In genomic region chr2:101881131-101881530, GRCh38 we compare ENCODE assay signal across 23 cellular contexts.
DNase-seq lines count a peak whose midpoint lies in the region; ATAC-seq and TF ChIP-seq lines count a peak whose summit lies in the region.
"Had no signal": no experiment of that assay in that cellular context is flagged by ENCODE, and none has a peak within 500 bp of the region (broad histone marks: within the 10 kb centered on the region; RNA-seq: fewer than 3 reads in every experiment).

No MANE protein-coding gene starts in this region.

- no peaks in the 10 kb centered on the region for H3K9me3 Mint-ChIP-seq in stimulated activated naive CD8-positive, alpha-beta T cell treated with anti-CD3 and anti-CD28 coated beads, Interleukin-15, Interleukin-2, amounts not matched to agents 100 ng/mL and 50 ng/mL, for 24 hours

- no peak for ATAC-seq in stimulated activated naive CD8-positive, alpha-beta T cell treated with anti-CD3 and anti-CD28 coated beads, Interleukin-15, Interleukin-2, amounts not matched to agents 100 U/mL and 50 U/mL, for 24 hours
- ATAC-seq in GM21786 (IDR thresholded peaks at IDR 0.05; ENCODE audit: unreplicated experiment) (no peak), GM19328 (IDR thresholded peaks at IDR 0.05; ENCODE audit: unreplicated experiment) (no peak)
- ATAC-seq: GM12878, HCT116, SK-N-SH treated with all-trans-retinoic acid at 6 μM for 48 hours had no signal

- POLR2A ChIA-PET in PC-9 (lab: Charles Lee; ENCODE audit: unreplicated experiment), result no interaction called here

- H3K4me3 ChIP-seq in PC-9, result no peak overlapping the region
- H3K4me3 ChIP-seq: GM12878 had no signal

- H3K27ac Mint-ChIP-seq in stimulated activated naive CD8-positive, alpha-beta T cell treated with anti-CD3 and anti-CD28 coated beads, Interleukin-15, Interleukin-2, amounts not matched to agents 100 ng/mL and 50 ng/mL, for 24 hours, result peak overlapping the region; percentile 29

- peaks cover 41% of the 10 kb centered on the region for H3K36me3 Mint-ChIP-seq in stimulated activated naive CD8-positive, alpha-beta T cell treated with anti-CD3 and anti-CD28 coated beads, Interleukin-15, Interleukin-2, amounts not matched to agents 100 ng/mL and 50 ng/mL, for 24 hours (ENCODE audit: low read depth)

- H3K27me3 ChIP-seq in PC-9 (ENCODE audit: insufficient read depth, low read depth), result no peaks in the 10 kb centered on the region
- H3K27me3 ChIP-seq: BE2C had no signal

- no peak overlapping the region for H2AFZ ChIP-seq in PC-9

- peaks cover 6% of the 10 kb centered on the region; the same call in 1 of the 2 replicates for H3K79me2 ChIP-seq in PC-9 (ENCODE audit: low read depth)

- peaks cover 7% of the 10 kb centered on the region for H3K4me1 Mint-ChIP-seq in stimulated activated naive CD8-positive, alpha-beta T cell treated with anti-CD3 and anti-CD28 coated beads, Interleukin-15, Interleukin-2, amounts not matched to agents 100 ng/mL and 50 ng/mL, for 24 hours (ENCODE audit: low read depth)

- peaks cover 9% of the 10 kb centered on the region; the same call in 1 of the 2 replicates for H3K4me1 ChIP-seq in PC-9 (replicated peaks; ENCODE audit: insufficient read depth)
- H3K4me1 ChIP-seq: BE2C had no signal

- H3K9me2 ChIP-seq in PC-9 (ENCODE audit: insufficient read depth), result no peaks in the 10 kb centered on the region

- H3K4me3 Mint-ChIP-seq in stimulated activated naive CD8-positive, alpha-beta T cell treated with anti-CD3 and anti-CD28 coated beads, Interleukin-15, Interleukin-2, amounts not matched to agents 100 ng/mL and 50 ng/mL, for 24 hours, result no peak overlapping the region

- CTCF ChIA-PET in PC-9 (lab: Charles Lee), result no interaction called here

- no peaks in the 10 kb centered on the region for H3K27me3 Mint-ChIP-seq in stimulated activated naive CD8-positive, alpha-beta T cell treated with anti-CD3 and anti-CD28 coated beads, Interleukin-15, Interleukin-2, amounts not matched to agents 100 ng/mL and 50 ng/mL, for 24 hours

- DNase-seq in stimulated activated naive CD8-positive, alpha-beta T cell treated with anti-CD3 and anti-CD28 coated beads, Interleukin-15, Interleukin-2, amounts not matched to agents 100 U/mL and 50 U/mL, for 24 hours, result no peak
- DNase-seq in PC-9, result peak in 1 of 2 experiments; percentile 51
- DNase-seq in epithelial cell of prostate (ENCODE audit: low read depth, low spot score), result no peak
- DNase-seq in NK-92 treated with Interleukin-12 subunit alpha and Interleukin-12 subunit beta, amount 100 ng/mL, for 24 hours (lab: John Stamatoyannopoulos, UW), result no peak
- no peak for DNase-seq in effector CD8-positive, alpha-beta T cell (lab: John Stamatoyannopoulos, UW)
- DNase-seq: 8988T, BE2C, DMS79, KG1, MV-4-11, NCI-H1105 treated with DMSO at 0.1 percent for 48 hours, NCI-H1694, NCI-H2081, NCI-H2171, NCI-H526, RPMI8226, SHP77 treated with DMSO at 0.1 percent for 48 hours had no signal

- peaks cover 3% of the 10 kb centered on the region; the same call in 1 of the 2 replicates for H4K20me1 ChIP-seq in PC-9 (ENCODE audit: insufficient read depth)

- H3K4me2 ChIP-seq in PC-9, result 0 out of 2 replicates have a peak overlapping the region, but pooled peaks have one; percentile 8

- H3K36me3 ChIP-seq in PC-9 (ENCODE audit: low read depth), result peaks cover 56% of the 10 kb centered on the region
- H3K36me3 ChIP-seq: BE2C had no signal

- no peaks in the 10 kb centered on the region for H3K9me3 ChIP-seq in PC-9 (ENCODE audit: insufficient read depth, low read depth)
- H3K9me3 ChIP-seq: BE2C had no signal

- no TSS peak for BruUV-seq in PC-9 (replicated peaks; lab: Mats Ljungman, UMichigan)

- intact Hi-C loops in PC-9 (cut with micrococcal nuclease; ENCODE audit: unreplicated experiment), result loop anchor here (5.0 kb wide), 4 partner anchors 101 to 476 kb away; partner anchors contain the start of gene IL18R1

- peaks cover 14% of the 10 kb centered on the region for H3F3A ChIP-seq in PC-9 (ENCODE audit: insufficient read depth, low read depth)

- no peak for TF ChIP-seq CTCF in PC-9 (conservative IDR thresholded peaks at IDR 0.05)

- no peak overlapping the region for H3K27ac ChIP-seq in PC-9
- peak overlapping the region; percentile 44 for H3K27ac ChIP-seq in epithelial cell of prostate
